17 cellular contexts compared by ENCODE assay signal in genomic region chr5:119745976-119746375, GRCh38.
"Had no signal": no experiment of that assay in that cellular context is flagged by ENCODE, and none has a peak within 500 bp of the region (broad histone marks: within the 10 kb centered on the region; RNA-seq: fewer than 3 reads in every experiment).

No MANE protein-coding gene starts in this region.

- H3K4me3 ChIP-seq: dorsolateral prefrontal cortex, heart left ventricle, smooth muscle cell, testis, tibial nerve had no signal

- H3K27me3 ChIP-seq: dorsolateral prefrontal cortex, heart left ventricle, testis, tibial nerve had no signal

- H3K4me2 ChIP-seq: smooth muscle cell had no signal

- DNase-seq: cortex of kidney; dorsolateral prefrontal cortex; effector CD8-positive, alpha-beta T cell; erythroblast; heart left ventricle; hypothalamus; islet precursor cell; left ventricle myocardium superior; natural killer cell; posterior cingulate gyrus; right cardiac atrium; stimulated activated CD4-positive, alpha-beta T cell treated with anti-CD3 and anti-CD28 coated beads, Interleukin-2, amount 100 ng/mL, for 48 hours; stimulated activated naive CD4-positive, alpha-beta T cell treated with Interleukin-2 at 50 U/mL for 16 hours; testis had no signal

- H3K36me3 ChIP-seq: heart left ventricle, tibial nerve had no signal

- H3K9me3 ChIP-seq: heart left ventricle, testis, tibial nerve had no signal

- FAIRE-seq: frontal cortex had no signal

- ATAC-seq: heart left ventricle, left ventricle myocardium superior, natural killer cell, right cardiac atrium had no signal

- H3K4me1 ChIP-seq: heart left ventricle, testis, tibial nerve had no signal

- H3K27ac ChIP-seq: dorsolateral prefrontal cortex, heart left ventricle, testis, tibial nerve had no signal
